In the genomic region with DNA sequence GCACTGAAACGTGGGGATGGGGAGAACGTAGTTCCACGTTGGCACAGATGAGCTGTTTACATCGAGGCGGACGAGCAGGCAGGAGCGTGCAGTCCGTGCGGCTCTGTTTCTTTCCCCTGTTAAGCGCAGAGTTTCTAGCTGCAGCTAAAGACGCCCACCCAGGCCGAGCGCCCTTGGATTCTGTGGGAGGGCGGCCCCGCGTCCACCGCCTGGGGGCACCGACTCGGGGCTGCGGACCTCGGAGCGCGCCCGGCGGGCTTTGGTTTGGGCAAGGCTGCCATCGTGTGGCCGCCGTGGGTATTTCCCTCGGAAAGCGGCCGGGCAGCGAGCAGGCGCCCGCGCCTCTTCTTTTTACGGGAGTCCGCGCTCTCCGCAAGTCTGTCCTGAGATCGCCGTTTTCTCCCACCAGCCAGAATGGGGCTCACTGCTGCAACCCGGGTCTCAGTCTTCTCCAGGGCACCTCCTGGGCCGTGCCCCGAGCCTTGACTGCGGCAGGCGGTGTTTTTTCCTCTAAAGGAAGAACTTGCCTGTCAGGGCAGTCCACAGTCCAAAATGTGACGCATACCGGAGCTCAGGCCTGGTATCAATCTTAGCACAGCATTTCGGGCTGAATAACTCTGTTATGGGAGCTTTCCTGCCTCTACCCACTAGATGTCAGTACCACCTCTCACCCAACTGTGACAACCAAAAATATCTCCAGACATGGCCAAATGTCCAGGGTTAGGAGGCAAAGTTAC, we compare ENCODE assay signal across 9 cellular contexts.
DNase-seq lines count a peak whose midpoint lies in the region; ATAC-seq, FAIRE-seq and TF ChIP-seq lines count a peak whose summit lies in the region.
"Had no signal": no experiment of that assay in that cellular context is flagged by ENCODE, and none has a peak within 500 bp of the region (broad histone marks: within the 10 kb centered on the region; RNA-seq: fewer than 3 reads in every experiment).

No MANE protein-coding gene starts in this region.

- no peaks in the 10 kb centered on the region for H3K79me2 ChIP-seq in osteoblast (ENCODE audit: insufficient read depth, low read length)

- H3K27me3 Mint-ChIP-seq in activated naive CD4-positive, alpha-beta T cell treated with anti-CD3 and anti-CD28 coated beads, Interleukin-2, amount 10 ng/mL, durations not matched to agents 7 days and 5 days = peaks cover 75% of the 10 kb centered on the region

- TF ChIP-seq CTCF in C4-2B (conservative IDR thresholded peaks at IDR 0.05) = peak; percentile 96
- peak; percentile 53 for TF ChIP-seq CTCF in osteoblast (IDR thresholded peaks at IDR 0.05; ENCODE audit: extremely low read depth, low read depth, low read length)
- peak; percentile 49 to 90 (median 84) for TF ChIP-seq CTCF in thyroid gland (IDR thresholded peaks at IDR 0.05)

- no peaks in the 10 kb centered on the region for H3K9me3 Mint-ChIP-seq in activated naive CD4-positive, alpha-beta T cell treated with anti-CD3 and anti-CD28 coated beads, Interleukin-2, amount 10 ng/mL, durations not matched to agents 7 days and 5 days

- H3K36me3 Mint-ChIP-seq in activated naive CD4-positive, alpha-beta T cell treated with anti-CD3 and anti-CD28 coated beads, Interleukin-2, amount 10 ng/mL, durations not matched to agents 7 days and 5 days = no peaks in the 10 kb centered on the region

- TF ChIP-seq POLR2A in thyroid gland (IDR thresholded peaks at IDR 0.05) = no peak

- peak overlapping the region; percentile 96 for H2AFZ ChIP-seq in osteoblast (ENCODE audit: low read length)

- H3K36me3 ChIP-seq in osteoblast (ENCODE audit: insufficient read depth, low read length) = no peaks in the 10 kb centered on the region
- H3K36me3 ChIP-seq in thyroid gland = no peaks in the 10 kb centered on the region

- H3K4me3 ChIP-seq in osteoblast (ENCODE audit: insufficient read depth, low read length) (peak overlapping the region; percentile 73), thyroid gland (replicated peaks in 1 of 3) (peak overlapping the region in 1 of 3 donors; percentile 13)

- H3K27me3 ChIP-seq in osteoblast (ENCODE audit: insufficient read depth, low read length) (no peaks in the 10 kb centered on the region), thyroid gland (no peaks in the 10 kb centered on the region)

- DNase-seq in GM19239 (ENCODE audit: insufficient read length, low spot score) = peak; percentile 73
- DNase-seq in RPMI8226 = peak; percentile 70
- DNase-seq in activated naive CD4-positive, alpha-beta T cell treated with anti-CD3 and anti-CD28 coated beads, Interleukin-2, amount 10 ng/mL, durations not matched to agents 7 days and 5 days = peak; percentile 71
- DNase-seq in glomerular visceral epithelial cell (ENCODE audit: extremely low spot score) = peak; percentile 60
- DNase-seq in osteoblast (ENCODE audit: insufficient read length, low spot score, missing footprints) = peak; percentile 97
- DNase-seq in thyroid gland = peak; percentile 66 to 74

- H3K4me3 Mint-ChIP-seq in activated naive CD4-positive, alpha-beta T cell treated with anti-CD3 and anti-CD28 coated beads, Interleukin-2, amount 10 ng/mL, durations not matched to agents 7 days and 5 days = no peak overlapping the region

- H3K27ac Mint-ChIP-seq in activated naive CD4-positive, alpha-beta T cell treated with anti-CD3 and anti-CD28 coated beads, Interleukin-2, amount 10 ng/mL, durations not matched to agents 7 days and 5 days = no peak overlapping the region

- H3K9me3 ChIP-seq in osteoblast (ENCODE audit: low read depth, low read length) (no peaks in the 10 kb centered on the region), thyroid gland (no peaks in the 10 kb centered on the region)

- H3K4me2 ChIP-seq in osteoblast (ENCODE audit: insufficient read depth, low read length) = peak overlapping the region; percentile 98

- ATAC-seq in HG03342 (IDR thresholded peaks at IDR 0.05; ENCODE audit: unreplicated experiment) = peak; percentile 89

- H3K27ac ChIP-seq in C4-2B (no peak overlapping the region), osteoblast (ENCODE audit: low read depth, low read length) (no peak overlapping the region), thyroid gland (no peak overlapping the region)

- peak; percentile 58 for FAIRE-seq in GM19239 (lab: Jason Lieb, UNC)
- FAIRE-seq: TTC549 had no signal

- CTCF ChIA-PET in activated naive CD4-positive, alpha-beta T cell treated with anti-CD3 and anti-CD28 coated beads, Interleukin-2, amount 10 ng/mL, durations not matched to agents 7 days and 5 days (lab: Charles Lee) = interaction anchor here (0.6 to 3.0 kb wide), 11 partner anchors 8 to 529 kb away, joined by 3 to 45 read pairs (median 3); no protein-coding TSS in a partner anchor

- peaks cover 3% of the 10 kb centered on the region for H3K4me1 ChIP-seq in osteoblast (ENCODE audit: insufficient read depth, low read length)
- H3K4me1 ChIP-seq in thyroid gland = peaks cover 0 to 3% of the 10 kb centered on the region in 2 donors

- intact Hi-C loops in thyroid gland (cut with DNase I) = no loop called here

- no peaks in the 10 kb centered on the region for H4K20me1 ChIP-seq in osteoblast (ENCODE audit: insufficient read depth, low read length)

- WGBS in thyroid gland, 2 donors = 2 to 9% methylated on average over 25 to 36 of the region's 49 CpGs

- peaks cover 9% of the 10 kb centered on the region for H3K4me1 Mint-ChIP-seq in activated naive CD4-positive, alpha-beta T cell treated with anti-CD3 and anti-CD28 coated beads, Interleukin-2, amount 10 ng/mL, durations not matched to agents 7 days and 5 days
